8 cellular contexts compared by ENCODE assay signal in genomic region chr1:224245188-224245587, GRCh38.
DNase-seq lines count a peak whose midpoint lies in the region; ATAC-seq and TF ChIP-seq lines count a peak whose summit lies in the region.

No MANE protein-coding gene starts in this region.

- H3K27ac ChIP-seq in effector memory CD4-positive, alpha-beta T cell (ENCODE audit: insufficient read depth, low read length, poor library complexity, severe bottlenecking): peak overlapping the region; percentile 18

- H3K4me3 Mint-ChIP-seq in osteocyte (ENCODE audit: unreplicated experiment): no peak overlapping the region

- no peaks in the 10 kb centered on the region for H3K27me3 ChIP-seq in effector memory CD4-positive, alpha-beta T cell (replicated peaks; ENCODE audit: control insufficient read depth, insufficient read depth, low read length, poor library complexity, severe bottlenecking)

- H3K27ac Mint-ChIP-seq in osteocyte (ENCODE audit: unreplicated experiment): peak overlapping the region; percentile 35

- H3K4me1 Mint-ChIP-seq in osteocyte (ENCODE audit: unreplicated experiment): peaks cover 4% of the 10 kb centered on the region

- peaks cover 21% of the 10 kb centered on the region for H3K36me3 Mint-ChIP-seq in osteocyte (ENCODE audit: unreplicated experiment)

- peaks cover 14% of the 10 kb centered on the region for H3K4me1 ChIP-seq in effector memory CD4-positive, alpha-beta T cell (ENCODE audit: control insufficient read depth, insufficient read depth, low read length, poor library complexity, severe bottlenecking)

- DNase-seq in AG09319 (ENCODE audit: extremely low read depth, low read depth) (peak; percentile 20), osteocyte (ENCODE audit: extremely low spot score, unreplicated experiment) (no peak), NCI-H146 (lab: John Stamatoyannopoulos, UW) (no peak)
- DNase-seq in effector memory CD4-positive, alpha-beta T cell: no peak

- TF ChIP-seq CTCF in AG09319 (IDR thresholded peaks at IDR 0.05; ENCODE audit: low read depth, low read length) (no peak), osteocyte (IDR thresholded peaks at IDR 0.05) (no peak)

- H3K9me3 ChIP-seq in effector memory CD4-positive, alpha-beta T cell (ENCODE audit: control insufficient read depth, low read length): no peaks in the 10 kb centered on the region

- H3K27me3 Mint-ChIP-seq in osteocyte (ENCODE audit: unreplicated experiment): no peaks in the 10 kb centered on the region

- no peaks in the 10 kb centered on the region for H3K9me3 Mint-ChIP-seq in osteocyte (ENCODE audit: unreplicated experiment)

- peaks cover 16% of the 10 kb centered on the region for H3K36me3 ChIP-seq in effector memory CD4-positive, alpha-beta T cell (ENCODE audit: control insufficient read depth, insufficient read depth, low read length)

- H3K4me3 ChIP-seq in effector memory CD4-positive, alpha-beta T cell (ENCODE audit: insufficient read depth, low read depth, low read length, poor library complexity, severe bottlenecking): no peak overlapping the region

- ATAC-seq in GM21737 (IDR thresholded peaks at IDR 0.05; ENCODE audit: unreplicated experiment) (peak; percentile 76), HG03097 (IDR thresholded peaks at IDR 0.05; ENCODE audit: low FRiP score, unreplicated experiment) (no peak), HG03095 (IDR thresholded peaks at IDR 0.05; ENCODE audit: unreplicated experiment) (no peak)

TF ChIP-seq in PFSK-1, 5 proteins besides CTCF, POLR2A, EP300 and RAD21:
- TF ChIP-seq FOXP2 (optimal IDR thresholded peaks at IDR 0.05; ENCODE audit: borderline replicate concordance, extremely low read depth, extremely low read length, insufficient read depth) (peak; percentile 30), SIN3A (IDR thresholded peaks at IDR 0.05; ENCODE audit: borderline replicate concordance, insufficient read depth, low read length) (no peak)
